8 cellular contexts compared by ENCODE assay signal in genomic region chr10:53222806-53223205, GRCh38.
"Had no signal": no experiment of that assay in that cellular context is flagged by ENCODE, and none has a peak within 500 bp of the region (broad histone marks: within the 10 kb centered on the region; RNA-seq: fewer than 3 reads in every experiment).

No MANE protein-coding gene starts in this region.

- H2AFZ ChIP-seq: GM23248 had no signal

- H3K27ac Mint-ChIP-seq: IgD-negative memory B cell had no signal

- DNase-seq: GM23248, GOT3, H9, HCEC 1CT had no signal

- H3K4me1 Mint-ChIP-seq: IgD-negative memory B cell had no signal

- H3K4me3 ChIP-seq: GM23248 had no signal

- H3K27ac ChIP-seq: GM23248, HL-60 had no signal

- ATAC-seq: HepG2 had no signal

- H3K4me3 Mint-ChIP-seq: H9, IgD-negative memory B cell had no signal

- H3K9ac ChIP-seq: GM23248 had no signal

- FAIRE-seq: H54, HepG2 had no signal

- H3K9me3 Mint-ChIP-seq: H9 had no signal
